In the genomic region with DNA sequence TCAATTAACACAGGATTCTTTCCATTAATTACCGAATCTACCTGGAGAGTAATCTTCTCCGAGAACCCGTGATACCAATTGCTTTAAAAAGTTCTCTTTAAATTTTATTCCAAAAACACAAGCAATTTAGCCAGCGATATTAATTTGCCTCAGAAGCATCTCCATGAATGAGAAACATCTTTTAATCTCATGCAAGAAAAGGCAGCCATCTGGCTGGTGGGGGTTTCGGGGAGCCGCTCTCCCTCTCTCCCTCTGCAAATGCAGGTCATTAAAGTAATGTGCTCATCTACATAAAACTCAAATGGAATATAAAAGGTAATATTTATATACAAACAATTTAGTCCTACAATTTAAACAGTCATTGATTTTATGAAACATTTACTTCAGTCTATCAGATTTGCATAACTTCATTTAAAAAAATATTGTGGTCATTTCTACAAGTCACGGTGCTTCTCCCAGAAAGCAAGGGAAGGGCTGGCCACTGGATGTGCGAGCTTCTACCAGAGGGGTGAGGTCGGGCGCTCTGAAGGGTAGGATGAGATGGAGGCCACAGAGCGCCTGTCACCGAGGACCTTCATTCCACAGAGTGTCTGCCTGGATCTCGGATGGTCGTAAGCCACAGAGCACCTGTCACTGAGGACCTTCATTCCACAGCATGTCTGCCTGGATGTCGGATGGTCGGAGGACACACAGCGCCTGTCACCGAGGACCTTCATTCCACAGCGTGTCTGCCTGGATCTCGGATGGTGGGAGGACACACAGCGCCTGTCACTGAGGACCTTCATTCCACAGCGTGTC, we compare ENCODE assay signal across 18 cellular contexts.
A peak's percentile ranks its signal among the peaks of the same experiment; 100 is the strongest.
DNase-seq lines count a peak whose midpoint lies in the region; ATAC-seq and TF ChIP-seq lines count a peak whose summit lies in the region.
"Had no signal": no experiment of that assay in that cellular context is flagged by ENCODE, and none has a peak within 500 bp of the region (broad histone marks: within the 10 kb centered on the region; RNA-seq: fewer than 3 reads in every experiment).

No MANE protein-coding gene starts in this region.

- H3K4me1 Mint-ChIP-seq in Caco-2 (ENCODE audit: low read depth, unreplicated experiment) (peaks cover 24% of the 10 kb centered on the region), glutamatergic neuron (ENCODE audit: low read depth, unreplicated experiment) (peaks cover 13% of the 10 kb centered on the region), CD14-positive monocyte (no peaks in the 10 kb centered on the region)
- H3K4me1 Mint-ChIP-seq: IgD-negative memory B cell had no signal

- POLR2A ChIA-PET in Caco-2 (lab: Charles Lee): no interaction called here

- H3K4me3 ChIP-seq in Caco-2 (ENCODE audit: low read depth, low read length): no peak overlapping the region
- H3K4me3 ChIP-seq: BLaER1 treated with 17β-estradiol and CSF1 and Interleukin-3, amounts not matched to agents 10 nM and 100 nM had no signal

- no peak for TF ChIP-seq POLR2A in GM18505 (IDR thresholded peaks at IDR 0.05; ENCODE audit: borderline replicate concordance, extremely low read depth, insufficient read depth, insufficient read length)

- TF ChIP-seq CTCF in Caco-2 (IDR thresholded peaks at IDR 0.05; ENCODE audit: insufficient read depth in 1 of 2, low read depth in 1 of 2, low read length in 1 of 2, severe bottlenecking in 1 of 2, unreplicated experiment in 1 of 2) (no peak), glutamatergic neuron (IDR thresholded peaks at IDR 0.05; ENCODE audit: partially characterized antibody, unreplicated experiment) (no peak), CD14-positive monocyte (IDR thresholded peaks at IDR 0.05) (no peak)

- DNase-seq in Caco-2 (no peak), glutamatergic neuron (peak; percentile 7), retina (peak; percentile 37), CD14-positive monocyte (ENCODE audit: low spot score) (no peak)
- DNase-seq: HCEC 1CT, MM.1S, NCI-H1092 treated with DMSO at 0.1 percent for 48 hours, NCI-H2107, NCI-H226, PC-3, RPMI8226, SHP77 treated with DMSO at 0.1 percent for 48 hours had no signal

- no peaks in the 10 kb centered on the region for H3K27me3 ChIP-seq in Caco-2 (replicated peaks; ENCODE audit: control insufficient read depth, insufficient read depth, low read length)
- H3K27me3 ChIP-seq: BLaER1 treated with 17β-estradiol and CSF1 and Interleukin-3, amounts not matched to agents 10 nM and 100 nM had no signal

- no TSS peak for BruUV-seq in Caco-2 (replicated peaks; lab: Mats Ljungman, UMichigan)

- intact Hi-C loops in Caco-2 (cut with micrococcal nuclease; ENCODE audit: unreplicated experiment): no loop called here
- intact Hi-C loops in CD14-positive monocyte (cut with micrococcal nuclease): no loop called here

- peaks cover 34% of the 10 kb centered on the region for H3K4me1 ChIP-seq in Caco-2

- peaks cover 5% of the 10 kb centered on the region for H3K9me3 Mint-ChIP-seq in Caco-2 (ENCODE audit: unreplicated experiment)
- H3K9me3 Mint-ChIP-seq in glutamatergic neuron (ENCODE audit: unreplicated experiment): peaks cover 8% of the 10 kb centered on the region
- peaks cover 0 to 3% (median 0%) of the 10 kb centered on the region in 7 donors for H3K9me3 Mint-ChIP-seq in CD14-positive monocyte
- H3K9me3 Mint-ChIP-seq: IgD-negative memory B cell had no signal

- H3K27me3 Mint-ChIP-seq in Caco-2 (ENCODE audit: insufficient read depth, unreplicated experiment) (no peaks in the 10 kb centered on the region), glutamatergic neuron (ENCODE audit: unreplicated experiment) (peaks cover 2% of the 10 kb centered on the region), CD14-positive monocyte (ENCODE audit: low read depth in 3 of 3) (peaks cover 0 to 6% (median 5%) of the 10 kb centered on the region in 3 donors)

- CTCF ChIA-PET in Caco-2 (lab: Charles Lee): no interaction called here

- ATAC-seq in GM18505 (IDR thresholded peaks at IDR 0.05; ENCODE audit: unreplicated experiment) (no peak), HG03521 (IDR thresholded peaks at IDR 0.05; ENCODE audit: unreplicated experiment) (no peak)
- ATAC-seq: PC-3, SK-N-SH treated with all-trans-retinoic acid at 6 μM for 48 hours had no signal

- H3K4me3 Mint-ChIP-seq in Caco-2 (ENCODE audit: unreplicated experiment) (no peak overlapping the region), glutamatergic neuron (ENCODE audit: unreplicated experiment) (no peak overlapping the region), CD14-positive monocyte (no peak overlapping the region)
- H3K4me3 Mint-ChIP-seq: IgD-negative memory B cell had no signal

- peak overlapping the region; percentile 99 for H3K27ac ChIP-seq in angular gyrus (ENCODE audit: low read depth, low read length)
- H3K27ac ChIP-seq: BLaER1 treated with 17β-estradiol and CSF1 and Interleukin-3, amounts not matched to agents 10 nM and 100 nM had no signal

- H3K9me3 ChIP-seq in Caco-2: no peaks in the 10 kb centered on the region
- H3K9me3 ChIP-seq: BLaER1 treated with 17β-estradiol and CSF1 and Interleukin-3, amounts not matched to agents 10 nM and 100 nM had no signal

- H3K27ac Mint-ChIP-seq in Caco-2 (ENCODE audit: unreplicated experiment) (peak overlapping the region; percentile 82), glutamatergic neuron (ENCODE audit: unreplicated experiment) (peak overlapping the region; percentile 40), CD14-positive monocyte (no peak overlapping the region)
- H3K27ac Mint-ChIP-seq: IgD-negative memory B cell had no signal

- no peaks in the 10 kb centered on the region for H3K36me3 ChIP-seq in Caco-2 (ENCODE audit: control insufficient read depth, insufficient read depth, low read length)
- H3K36me3 ChIP-seq: BLaER1 treated with 17β-estradiol and CSF1 and Interleukin-3, amounts not matched to agents 10 nM and 100 nM had no signal

- no peaks in the 10 kb centered on the region for H3K36me3 Mint-ChIP-seq in Caco-2 (ENCODE audit: insufficient read depth, unreplicated experiment)
- no peaks in the 10 kb centered on the region for H3K36me3 Mint-ChIP-seq in glutamatergic neuron (ENCODE audit: unreplicated experiment)
- no peaks in the 10 kb centered on the region for H3K36me3 Mint-ChIP-seq in CD14-positive monocyte
- H3K36me3 Mint-ChIP-seq: IgD-negative memory B cell had no signal

Comparison
In these comparisons a context has a peak if more than half of its experiments do, and no peak if none do; other contexts are left out.
1. DNase-seq: peak in glutamatergic neuron (single experiment) and retina (single experiment); none in Caco-2 (0 of 2) and CD14-positive monocyte (single experiment).
2. H3K27ac Mint-ChIP-seq: peak in Caco-2 (single experiment) and glutamatergic neuron (single experiment); none in CD14-positive monocyte (0 of 7).